15 cellular contexts compared by ENCODE assay signal in genomic region chr6:25088513-25088912, GRCh38.
DNase-seq lines count a peak whose midpoint lies in the region; ATAC-seq and TF ChIP-seq lines count a peak whose summit lies in the region.
"Had no signal": no experiment of that assay in that cellular context is flagged by ENCODE, and none has a peak within 500 bp of the region (broad histone marks: within the 10 kb centered on the region; RNA-seq: fewer than 3 reads in every experiment).

No MANE protein-coding gene starts in this region.

- no peak for TF ChIP-seq POLR2A in IMR-90 (IDR thresholded peaks at IDR 0.05; ENCODE audit: low read depth, low read length)

- peak overlapping the region; percentile 22; the same call in 1 of the 2 replicates for H3K14ac ChIP-seq in IMR-90 (replicated peaks; ENCODE audit: low read depth, low read length)

- ATAC-seq in IMR-90 (ENCODE audit: low read depth) (peak; percentile 70), SK-N-SH treated with all-trans-retinoic acid at 6 μM for 48 hours (peak; percentile 85), foreskin keratinocyte (no peak), GM19328 (IDR thresholded peaks at IDR 0.05; ENCODE audit: unreplicated experiment) (no peak)

- H3K27ac ChIP-seq in IMR-90 (ENCODE audit: insufficient read depth, low read length) (no peak overlapping the region), foreskin keratinocyte (peak overlapping the region; percentile 63), smooth muscle cell (ENCODE audit: low read depth) (peak overlapping the region; percentile 47)
- H3K27ac ChIP-seq: cardiac muscle cell had no signal

- H3K23ac ChIP-seq in IMR-90 (ENCODE audit: low read depth, low read length), result 0 out of 2 replicates have a peak overlapping the region, but pooled peaks have one; percentile 14

- H3K9ac ChIP-seq in IMR-90 (ENCODE audit: low read depth, low read length) (no peak overlapping the region), smooth muscle cell (ENCODE audit: low read depth) (no peak overlapping the region)

- H3K36me3 ChIP-seq in IMR-90 (ENCODE audit: control insufficient read depth, insufficient read depth, low read length), result no peaks in the 10 kb centered on the region
- H3K36me3 ChIP-seq in smooth muscle cell (ENCODE audit: low read depth), result no peaks in the 10 kb centered on the region
- H3K36me3 ChIP-seq: cardiac muscle cell had no signal

- POLR2A ChIA-PET in IMR-90 (lab: Charles Lee; ENCODE audit: unreplicated experiment), result no interaction called here

- no peaks in the 10 kb centered on the region for H3F3A ChIP-seq in smooth muscle cell (ENCODE audit: low read depth)

- H3K9me1 ChIP-seq in IMR-90 (ENCODE audit: insufficient read depth, low read length), result no peaks in the 10 kb centered on the region

- H2BK15ac ChIP-seq in IMR-90 (ENCODE audit: low read depth, low read length), result no peak overlapping the region

- peak overlapping the region; percentile 15; the same call in 1 of the 2 replicates for H3K4ac ChIP-seq in IMR-90 (ENCODE audit: low read depth, low read length)

- H3K4me2 ChIP-seq in IMR-90 (ENCODE audit: low read depth, low read length) (no peak overlapping the region), smooth muscle cell (peak overlapping the region; percentile 31)

- CTCF ChIA-PET in IMR-90 (lab: Yijun Ruan, JAX), result interaction anchor here (1.4 kb wide), 1 partner anchor 17 kb away, joined by 4 read pairs; no protein-coding TSS in a partner anchor

- no peak overlapping the region for H4K5ac ChIP-seq in IMR-90 (ENCODE audit: low read depth, low read length)

- H3K4me1 ChIP-seq in IMR-90 (ENCODE audit: control insufficient read depth, insufficient read depth, low read length) (peaks cover 7% of the 10 kb centered on the region; the same call in 1 of the 2 replicates), foreskin keratinocyte (peaks cover 18% of the 10 kb centered on the region), smooth muscle cell (ENCODE audit: low read depth) (no peaks in the 10 kb centered on the region)

- H2AFZ ChIP-seq in IMR-90 (replicated peaks; ENCODE audit: low read length, poor library complexity) (no peak overlapping the region), smooth muscle cell (ENCODE audit: low read depth) (no peak overlapping the region)

- WGBS in IMR-90 (ENCODE audit: extremely low coverage in 2 of 2, insufficient read length in 1 of 2), 2 experiments, result 42% methylated on average over 2 of the region's 5 CpGs; no CpG with 5 or more reads in 1 of the 2 experiments
- 49% methylated on average over 5 of the region's 5 CpGs for WGBS in smooth muscle cell (ENCODE audit: low lambda C conversion rate)

- H2BK5ac ChIP-seq in IMR-90 (ENCODE audit: low read depth, low read length, poor library complexity, severe bottlenecking), result no peak overlapping the region

- no peak overlapping the region for H4K91ac ChIP-seq in IMR-90 (ENCODE audit: insufficient read depth, low read depth, low read length)

- H2BK120ac ChIP-seq in IMR-90 (ENCODE audit: low read depth, low read length), result peak overlapping the region; percentile 9; the same call in 1 of the 2 replicates

- dilution Hi-C loops in IMR-90 (cut with HindIII; ENCODE audit: low sequenced_read_pairs, unreplicated experiment), result loop anchor here (25.0 kb wide), 1 partner anchor 251 kb away; no protein-coding TSS in a partner anchor

- no peaks in the 10 kb centered on the region for H3K79me1 ChIP-seq in IMR-90 (ENCODE audit: low read depth in 1 of 2, low read length in 2 of 2)

- H3K18ac ChIP-seq in IMR-90 (ENCODE audit: low read depth, low read length), result no peak overlapping the region

- no peaks in the 10 kb centered on the region for H3K79me2 ChIP-seq in smooth muscle cell (ENCODE audit: low read depth)

- H2AK5ac ChIP-seq in IMR-90 (ENCODE audit: low read depth, low read length), result no peak overlapping the region; the same call in 1 of the 2 replicates

- intact Hi-C loops in IMR-90 (cut with micrococcal nuclease), result no loop called here

- no TSS peak for BruUV-seq in IMR-90 (replicated peaks; lab: Mats Ljungman, UMichigan)

- peak overlapping the region; percentile 24; the same call in 1 of the 2 replicates for H2BK20ac ChIP-seq in IMR-90 (ENCODE audit: low read depth, low read length)

- H3K27me3 ChIP-seq in IMR-90 (ENCODE audit: control insufficient read depth, insufficient read depth, low read length), result no peaks in the 10 kb centered on the region
- H3K27me3 ChIP-seq in foreskin keratinocyte, result no peaks in the 10 kb centered on the region
- no peaks in the 10 kb centered on the region for H3K27me3 ChIP-seq in smooth muscle cell (ENCODE audit: low read depth)
- H3K27me3 ChIP-seq: cardiac muscle cell had no signal

- peak; percentile 28 for DNase-seq in IMR-90
- peak; percentile 69 to 85 for DNase-seq in foreskin keratinocyte
- DNase-seq in smooth muscle cell (lab: John Stamatoyannopoulos, UW; ENCODE audit: unreplicated experiment), result no peak
- DNase-seq in NCI-H1092 treated with DMSO at 0.1 percent for 48 hours (lab: John Stamatoyannopoulos, UW), result no peak
- DNase-seq in NK-92 (lab: John Stamatoyannopoulos, UW; ENCODE audit: unreplicated experiment), result no peak
- DNase-seq: activated CD8-positive, alpha-beta memory T cell treated with anti-CD3 and anti-CD28 coated beads for 24 hours; activated naive CD4-positive, alpha-beta T cell; CD4-positive, alpha-beta memory T cell; endodermal cell; GDM1; head of caudate nucleus; stimulated activated naive CD4-positive, alpha-beta T cell treated with Interleukin-2 at 50 U/mL for 16 hours had no signal

- H2AK9ac ChIP-seq in IMR-90 (replicated peaks; ENCODE audit: low read depth, low read length, poor library complexity), result no peak overlapping the region

- in situ Hi-C loops in IMR-90 (cut with MboI; ENCODE audit: low sequenced_read_pairs), result no loop called here

- TF ChIP-seq CTCF in IMR-90 (conservative IDR thresholded peaks at IDR 0.05; ENCODE audit: low read depth, low read length) (no peak), foreskin keratinocyte (conservative IDR thresholded peaks at IDR 0.05) (no peak), smooth muscle cell (IDR thresholded peaks at IDR 0.05; ENCODE audit: borderline replicate concordance, insufficient read depth, poor library complexity, severe bottlenecking) (no peak)

- no peaks in the 10 kb centered on the region for H4K20me1 ChIP-seq in IMR-90 (ENCODE audit: insufficient read depth, low read length)
- H4K20me1 ChIP-seq in smooth muscle cell (ENCODE audit: low read depth), result no peaks in the 10 kb centered on the region

- no peak overlapping the region for H4K8ac ChIP-seq in IMR-90 (ENCODE audit: low read depth in 2 of 2, low read length in 2 of 2)

- H3K9me3 ChIP-seq in IMR-90 (ENCODE audit: control insufficient read depth, insufficient read depth, low read length) (no peaks in the 10 kb centered on the region), smooth muscle cell (replicated peaks; ENCODE audit: low read depth) (no peaks in the 10 kb centered on the region)

- H3K4me3 ChIP-seq in IMR-90 (ENCODE audit: insufficient read depth, low read depth, low read length) (no peak overlapping the region), smooth muscle cell (no peak overlapping the region)
- H3K4me3 ChIP-seq: cardiac muscle cell had no signal

- no peak overlapping the region for H3K56ac ChIP-seq in IMR-90 (ENCODE audit: extremely low read depth, insufficient read depth, low read length)

- TF ChIP-seq RAD21 in IMR-90 (IDR thresholded peaks at IDR 0.05; ENCODE audit: low read length), result no peak

TF ChIP-seq in IMR-90, 13 proteins besides CTCF, POLR2A, EP300 and RAD21:
- TF ChIP-seq BHLHE40 (IDR thresholded peaks at IDR 0.05; ENCODE audit: low read depth, low read length) (no peak), NFE2L2 (IDR thresholded peaks at IDR 0.05; ENCODE audit: low read depth, low read length) (no peak), SMC3 (IDR thresholded peaks at IDR 0.05; ENCODE audit: low read depth, low read length) (no peak)

TF ChIP-seq in SK-N-SH treated with all-trans-retinoic acid at 6 μM for 48 hours, 23 proteins besides CTCF, POLR2A, EP300 and RAD21:
- TF ChIP-seq ZC3H10 (CRISPR knock-in tag; IDR thresholded peaks at IDR 0.05) (peak; percentile 55; the same call in 1 of the 2 replicates), TOX (CRISPR knock-in tag; IDR thresholded peaks at IDR 0.05; ENCODE audit: borderline replicate concordance) (no peak)

Comparison
In these comparisons a context has a peak if more than half of its experiments do, and no peak if none do; other contexts are left out.
1. ATAC-seq: peak in IMR-90 (single experiment) and SK-N-SH treated with all-trans-retinoic acid at 6 μM for 48 hours (single experiment); none in foreskin keratinocyte (single experiment) and GM19328 (single experiment).
2. DNase-seq: peak in IMR-90 (single experiment) and foreskin keratinocyte (2 of 2); none in smooth muscle cell (single experiment), NCI-H1092 treated with DMSO at 0.1 percent for 48 hours (single experiment) and NK-92 (single experiment).